ENCODE assay signal across 1 cellular context in the genomic region with DNA sequence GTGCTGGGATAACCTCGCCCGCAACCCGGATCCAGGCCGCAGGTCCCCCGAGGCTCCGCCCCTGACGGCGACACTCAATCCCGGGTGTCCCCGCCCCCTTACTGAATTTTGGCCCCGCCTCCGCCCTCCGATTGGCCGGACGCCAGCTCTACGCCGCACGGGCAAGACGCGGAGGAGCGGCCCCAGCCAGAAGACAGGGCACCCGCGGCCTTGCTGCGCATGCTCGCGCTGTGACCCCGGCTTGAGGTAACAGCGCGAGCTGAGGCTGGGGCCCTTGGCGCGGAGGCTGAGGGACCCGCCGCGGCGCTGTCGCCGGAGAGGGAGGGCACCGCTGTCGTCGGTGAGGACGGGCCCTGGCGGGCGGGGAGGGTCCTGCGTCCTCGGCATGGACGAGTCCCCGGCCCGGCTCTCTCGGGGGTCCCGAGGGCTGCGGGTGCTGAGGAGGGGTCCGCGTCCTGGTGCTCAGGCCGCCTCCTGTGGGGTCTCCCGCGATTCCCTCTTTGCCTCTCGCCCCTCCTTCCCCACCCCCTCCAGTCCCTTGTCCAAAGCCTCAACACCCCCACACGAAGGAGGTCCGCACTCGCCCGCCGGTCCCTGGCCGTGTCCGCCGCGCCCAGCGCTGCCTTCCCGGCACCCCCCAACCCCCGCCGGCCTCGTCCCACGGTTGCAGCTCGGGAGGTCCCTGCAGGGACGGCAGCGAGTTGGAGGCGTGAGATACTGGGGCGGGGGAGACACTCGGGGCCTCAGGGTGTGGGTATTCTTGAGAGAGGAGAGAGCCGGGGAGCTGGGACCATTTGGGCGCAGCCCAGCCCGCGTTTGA.
TF ChIP-seq lines count a peak whose summit lies in the region.

A gene with protein sequence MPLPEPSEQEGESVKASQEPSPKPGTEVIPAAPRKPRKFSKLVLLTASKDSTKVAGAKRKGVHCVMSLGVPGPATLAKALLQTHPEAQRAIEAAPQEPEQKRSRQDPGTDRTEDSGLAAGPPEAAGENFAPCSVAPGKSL (plus strand): TSS at position 189 of the 820 bp plus-strand sequence. CDS start 13,235 bp downstream, outside the sequence.

TF ChIP-seq in K562, 482 proteins besides CTCF, POLR2A, EP300 and RAD21 (continued from another document and continues in another):
- TF ChIP-seq, protein P1, sequence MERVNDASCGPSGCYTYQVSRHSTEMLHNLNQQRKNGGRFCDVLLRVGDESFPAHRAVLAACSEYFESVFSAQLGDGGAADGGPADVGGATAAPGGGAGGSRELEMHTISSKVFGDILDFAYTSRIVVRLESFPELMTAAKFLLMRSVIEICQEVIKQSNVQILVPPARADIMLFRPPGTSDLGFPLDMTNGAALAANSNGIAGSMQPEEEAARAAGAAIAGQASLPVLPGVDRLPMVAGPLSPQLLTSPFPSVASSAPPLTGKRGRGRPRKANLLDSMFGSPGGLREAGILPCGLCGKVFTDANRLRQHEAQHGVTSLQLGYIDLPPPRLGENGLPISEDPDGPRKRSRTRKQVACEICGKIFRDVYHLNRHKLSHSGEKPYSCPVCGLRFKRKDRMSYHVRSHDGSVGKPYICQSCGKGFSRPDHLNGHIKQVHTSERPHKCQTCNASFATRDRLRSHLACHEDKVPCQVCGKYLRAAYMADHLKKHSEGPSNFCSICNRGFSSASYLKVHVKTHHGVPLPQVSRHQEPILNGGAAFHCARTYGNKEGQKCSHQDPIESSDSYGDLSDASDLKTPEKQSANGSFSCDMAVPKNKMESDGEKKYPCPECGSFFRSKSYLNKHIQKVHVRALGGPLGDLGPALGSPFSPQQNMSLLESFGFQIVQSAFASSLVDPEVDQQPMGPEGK (CRISPR knock-in tag; IDR thresholded peaks at IDR 0.05; ENCODE audit: borderline replicate concordance), result no peak
- TF ChIP-seq SRSF3 (IDR thresholded peaks at IDR 0.05; ENCODE audit: insufficient read depth, low read length), result no peak
- TF ChIP-seq, protein P2, sequence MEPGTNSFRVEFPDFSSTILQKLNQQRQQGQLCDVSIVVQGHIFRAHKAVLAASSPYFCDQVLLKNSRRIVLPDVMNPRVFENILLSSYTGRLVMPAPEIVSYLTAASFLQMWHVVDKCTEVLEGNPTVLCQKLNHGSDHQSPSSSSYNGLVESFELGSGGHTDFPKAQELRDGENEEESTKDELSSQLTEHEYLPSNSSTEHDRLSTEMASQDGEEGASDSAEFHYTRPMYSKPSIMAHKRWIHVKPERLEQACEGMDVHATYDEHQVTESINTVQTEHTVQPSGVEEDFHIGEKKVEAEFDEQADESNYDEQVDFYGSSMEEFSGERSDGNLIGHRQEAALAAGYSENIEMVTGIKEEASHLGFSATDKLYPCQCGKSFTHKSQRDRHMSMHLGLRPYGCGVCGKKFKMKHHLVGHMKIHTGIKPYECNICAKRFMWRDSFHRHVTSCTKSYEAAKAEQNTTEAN (CRISPR knock-in tag; IDR thresholded peaks at IDR 0.05), result 0 out of 2 replicates have a peak, but pooled peaks have one; percentile 58
- TF ChIP-seq ZNF224 (CRISPR knock-in tag; IDR thresholded peaks at IDR 0.05), result no peak
- no peak for TF ChIP-seq PTTG1 (tag; IDR thresholded peaks at IDR 0.05; ENCODE audit: low read depth)
- no peak for TF ChIP-seq POU5F1 (IDR thresholded peaks at IDR 0.05; ENCODE audit: borderline replicate concordance, low read depth, low read length, partially characterized antibody)
- peak; percentile 76; the same call in 1 of the 2 replicates for TF ChIP-seq HNRNPL (IDR thresholded peaks at IDR 0.05; ENCODE audit: low read depth, low read length)
- TF ChIP-seq, protein P3, sequence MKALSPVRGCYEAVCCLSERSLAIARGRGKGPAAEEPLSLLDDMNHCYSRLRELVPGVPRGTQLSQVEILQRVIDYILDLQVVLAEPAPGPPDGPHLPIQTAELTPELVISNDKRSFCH (CRISPR knock-in tag; IDR thresholded peaks at IDR 0.05), result no peak
- TF ChIP-seq, protein P3 (tag; IDR thresholded peaks at IDR 0.05), result no peak
- TF ChIP-seq, protein P4, sequence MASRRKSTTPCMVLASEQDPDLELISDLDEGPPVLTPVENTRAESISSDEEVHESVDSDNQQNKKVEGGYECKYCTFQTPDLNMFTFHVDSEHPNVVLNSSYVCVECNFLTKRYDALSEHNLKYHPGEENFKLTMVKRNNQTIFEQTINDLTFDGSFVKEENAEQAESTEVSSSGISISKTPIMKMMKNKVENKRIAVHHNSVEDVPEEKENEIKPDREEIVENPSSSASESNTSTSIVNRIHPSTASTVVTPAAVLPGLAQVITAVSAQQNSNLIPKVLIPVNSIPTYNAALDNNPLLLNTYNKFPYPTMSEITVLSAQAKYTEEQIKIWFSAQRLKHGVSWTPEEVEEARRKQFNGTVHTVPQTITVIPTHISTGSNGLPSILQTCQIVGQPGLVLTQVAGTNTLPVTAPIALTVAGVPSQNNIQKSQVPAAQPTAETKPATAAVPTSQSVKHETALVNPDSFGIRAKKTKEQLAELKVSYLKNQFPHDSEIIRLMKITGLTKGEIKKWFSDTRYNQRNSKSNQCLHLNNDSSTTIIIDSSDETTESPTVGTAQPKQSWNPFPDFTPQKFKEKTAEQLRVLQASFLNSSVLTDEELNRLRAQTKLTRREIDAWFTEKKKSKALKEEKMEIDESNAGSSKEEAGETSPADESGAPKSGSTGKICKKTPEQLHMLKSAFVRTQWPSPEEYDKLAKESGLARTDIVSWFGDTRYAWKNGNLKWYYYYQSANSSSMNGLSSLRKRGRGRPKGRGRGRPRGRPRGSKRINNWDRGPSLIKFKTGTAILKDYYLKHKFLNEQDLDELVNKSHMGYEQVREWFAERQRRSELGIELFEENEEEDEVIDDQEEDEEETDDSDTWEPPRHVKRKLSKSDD (conservative IDR thresholded peaks at IDR 0.05; ENCODE audit: low read length), result no peak
- TF ChIP-seq MAFF (IDR thresholded peaks at IDR 0.05; ENCODE audit: low read length), result no peak
- TF ChIP-seq ZNF431 (CRISPR knock-in tag; IDR thresholded peaks at IDR 0.05), result peak; percentile 74
- TF ChIP-seq ZNF695 (CRISPR knock-in tag; IDR thresholded peaks at IDR 0.05), result no peak
- TF ChIP-seq NONO (IDR thresholded peaks at IDR 0.05; ENCODE audit: low read depth in 2 of 2, low read length in 1 of 2), result peak; percentile 85 to 90
- no peak for TF ChIP-seq STAT5B (CRISPR knock-in tag; IDR thresholded peaks at IDR 0.05)
- TF ChIP-seq GTF2E2 (tag; IDR thresholded peaks at IDR 0.05), result no peak
- no peak for TF ChIP-seq CHCHD3 (CRISPR knock-in tag; IDR thresholded peaks at IDR 0.05)
- TF ChIP-seq, protein P5, sequence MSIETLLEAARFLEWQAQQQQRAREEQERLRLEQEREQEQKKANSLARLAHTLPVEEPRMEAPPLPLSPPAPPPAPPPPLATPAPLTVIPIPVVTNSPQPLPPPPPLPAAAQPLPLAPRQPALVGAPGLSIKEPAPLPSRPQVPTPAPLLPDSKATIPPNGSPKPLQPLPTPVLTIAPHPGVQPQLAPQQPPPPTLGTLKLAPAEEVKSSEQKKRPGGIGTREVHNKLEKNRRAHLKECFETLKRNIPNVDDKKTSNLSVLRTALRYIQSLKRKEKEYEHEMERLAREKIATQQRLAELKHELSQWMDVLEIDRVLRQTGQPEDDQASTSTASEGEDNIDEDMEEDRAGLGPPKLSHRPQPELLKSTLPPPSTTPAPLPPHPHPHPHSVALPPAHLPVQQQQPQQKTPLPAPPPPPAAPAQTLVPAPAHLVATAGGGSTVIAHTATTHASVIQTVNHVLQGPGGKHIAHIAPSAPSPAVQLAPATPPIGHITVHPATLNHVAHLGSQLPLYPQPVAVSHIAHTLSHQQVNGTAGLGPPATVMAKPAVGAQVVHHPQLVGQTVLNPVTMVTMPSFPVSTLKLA (conservative IDR thresholded peaks at IDR 0.05), result peak in 1 of 2 experiments; percentile 36; a peak in 1 of 4 replicates
- TF ChIP-seq HMGN3 (IDR thresholded peaks at IDR 0.05; ENCODE audit: borderline replicate concordance, extremely low read depth, insufficient read length, low read depth, low read length), result peak; percentile 79
- peak; percentile 86 for TF ChIP-seq RBBP5 (IDR thresholded peaks at IDR 0.05; ENCODE audit: borderline replicate concordance, insufficient read depth, low read length, poor library complexity, severe bottlenecking)
- no peak for TF ChIP-seq TAL1 (IDR thresholded peaks at IDR 0.05)
- no peak for TF ChIP-seq SRSF9 (IDR thresholded peaks at IDR 0.05; ENCODE audit: borderline replicate concordance, low read depth, low read length)
- TF ChIP-seq ZC3H11A (IDR thresholded peaks at IDR 0.05; ENCODE audit: low read depth, low read length), result no peak
- TF ChIP-seq ZNF263 (CRISPR knock-in tag; IDR thresholded peaks at IDR 0.05; ENCODE audit: borderline replicate concordance), result peak; percentile 66; the same call in 1 of the 2 replicates
- no peak for TF ChIP-seq FOXA1 (IDR thresholded peaks at IDR 0.05; ENCODE audit: borderline replicate concordance)
- TF ChIP-seq, protein P6, sequence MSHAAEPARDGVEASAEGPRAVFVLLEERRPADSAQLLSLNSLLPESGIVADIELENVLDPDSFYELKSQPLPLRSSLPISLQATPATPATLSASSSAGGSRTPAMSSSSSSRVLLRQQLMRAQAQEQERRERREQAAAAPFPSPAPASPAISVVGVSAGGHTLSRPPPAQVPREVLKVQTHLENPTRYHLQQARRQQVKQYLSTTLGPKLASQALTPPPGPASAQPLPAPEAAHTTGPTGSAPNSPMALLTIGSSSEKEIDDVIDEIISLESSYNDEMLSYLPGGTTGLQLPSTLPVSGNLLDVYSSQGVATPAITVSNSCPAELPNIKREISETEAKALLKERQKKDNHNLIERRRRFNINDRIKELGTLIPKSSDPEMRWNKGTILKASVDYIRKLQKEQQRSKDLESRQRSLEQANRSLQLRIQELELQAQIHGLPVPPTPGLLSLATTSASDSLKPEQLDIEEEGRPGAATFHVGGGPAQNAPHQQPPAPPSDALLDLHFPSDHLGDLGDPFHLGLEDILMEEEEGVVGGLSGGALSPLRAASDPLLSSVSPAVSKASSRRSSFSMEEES (CRISPR knock-in tag; IDR thresholded peaks at IDR 0.05), result no peak
- no peak for TF ChIP-seq ARHGAP35 (IDR thresholded peaks at IDR 0.05; ENCODE audit: partially characterized antibody)
- 0 out of 2 replicates have a peak, but pooled peaks have one; percentile 32 for TF ChIP-seq CBX1 (IDR thresholded peaks at IDR 0.05; ENCODE audit: low read depth)
- peak; percentile 78 for TF ChIP-seq POLR2B (IDR thresholded peaks at IDR 0.05; ENCODE audit: low read depth, partially characterized antibody)
- TF ChIP-seq RBM15 (IDR thresholded peaks at IDR 0.05; ENCODE audit: insufficient read depth, low read length), result no peak
- TF ChIP-seq DDX20 (tag; IDR thresholded peaks at IDR 0.05; ENCODE audit: low read depth), result no peak
- TF ChIP-seq ZNF699 (CRISPR knock-in tag; IDR thresholded peaks at IDR 0.05; ENCODE audit: insufficient replicate concordance), result no peak
- TF ChIP-seq PHF20 (IDR thresholded peaks at IDR 0.05; ENCODE audit: partially characterized antibody), result peak; percentile 15
- TF ChIP-seq SMARCE1 (IDR thresholded peaks at IDR 0.05), result no peak
- TF ChIP-seq, protein P7, sequence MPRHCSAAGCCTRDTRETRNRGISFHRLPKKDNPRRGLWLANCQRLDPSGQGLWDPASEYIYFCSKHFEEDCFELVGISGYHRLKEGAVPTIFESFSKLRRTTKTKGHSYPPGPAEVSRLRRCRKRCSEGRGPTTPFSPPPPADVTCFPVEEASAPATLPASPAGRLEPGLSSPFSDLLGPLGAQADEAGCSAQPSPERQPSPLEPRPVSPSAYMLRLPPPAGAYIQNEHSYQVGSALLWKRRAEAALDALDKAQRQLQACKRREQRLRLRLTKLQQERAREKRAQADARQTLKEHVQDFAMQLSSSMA (CRISPR knock-in tag; IDR thresholded peaks at IDR 0.05), result no peak
- no peak for TF ChIP-seq ELF2 (CRISPR knock-in tag; IDR thresholded peaks at IDR 0.05)
- no peak for TF ChIP-seq BDP1 (IDR thresholded peaks at IDR 0.05; ENCODE audit: insufficient read depth, insufficient read length)
- TF ChIP-seq, protein P8, sequence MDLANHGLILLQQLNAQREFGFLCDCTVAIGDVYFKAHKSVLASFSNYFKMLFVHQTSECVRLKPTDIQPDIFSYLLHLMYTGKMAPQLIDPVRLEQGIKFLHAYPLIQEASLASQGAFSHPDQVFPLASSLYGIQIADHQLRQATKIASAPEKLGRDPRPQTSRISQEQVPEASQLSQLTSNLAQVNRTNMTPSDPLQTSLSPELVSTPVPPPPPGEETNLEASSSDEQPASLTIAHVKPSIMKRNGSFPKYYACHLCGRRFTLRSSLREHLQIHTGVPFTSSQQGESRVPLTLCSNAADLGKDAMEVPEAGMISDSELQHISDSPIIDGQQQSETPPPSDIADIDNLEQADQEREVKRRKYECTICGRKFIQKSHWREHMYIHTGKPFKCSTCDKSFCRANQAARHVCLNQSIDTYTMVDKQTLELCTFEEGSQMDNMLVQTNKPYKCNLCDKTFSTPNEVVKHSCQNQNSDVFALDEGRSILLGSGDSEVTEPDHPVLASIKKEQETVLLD (IDR thresholded peaks at IDR 0.05), result peak; percentile 85
- no peak for TF ChIP-seq COPS2 (conservative IDR thresholded peaks at IDR 0.05)
- no peak for TF ChIP-seq WHSC1 (IDR thresholded peaks at IDR 0.05; ENCODE audit: low read length)
- TF ChIP-seq, protein P9, sequence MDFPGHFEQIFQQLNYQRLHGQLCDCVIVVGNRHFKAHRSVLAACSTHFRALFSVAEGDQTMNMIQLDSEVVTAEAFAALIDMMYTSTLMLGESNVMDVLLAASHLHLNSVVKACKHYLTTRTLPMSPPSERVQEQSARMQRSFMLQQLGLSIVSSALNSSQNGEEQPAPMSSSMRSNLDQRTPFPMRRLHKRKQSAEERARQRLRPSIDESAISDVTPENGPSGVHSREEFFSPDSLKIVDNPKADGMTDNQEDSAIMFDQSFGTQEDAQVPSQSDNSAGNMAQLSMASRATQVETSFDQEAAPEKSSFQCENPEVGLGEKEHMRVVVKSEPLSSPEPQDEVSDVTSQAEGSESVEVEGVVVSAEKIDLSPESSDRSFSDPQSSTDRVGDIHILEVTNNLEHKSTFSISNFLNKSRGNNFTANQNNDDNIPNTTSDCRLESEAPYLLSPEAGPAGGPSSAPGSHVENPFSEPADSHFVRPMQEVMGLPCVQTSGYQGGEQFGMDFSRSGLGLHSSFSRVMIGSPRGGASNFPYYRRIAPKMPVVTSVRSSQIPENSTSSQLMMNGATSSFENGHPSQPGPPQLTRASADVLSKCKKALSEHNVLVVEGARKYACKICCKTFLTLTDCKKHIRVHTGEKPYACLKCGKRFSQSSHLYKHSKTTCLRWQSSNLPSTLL (IDR thresholded peaks at IDR 0.05), result no peak
- 0 out of 2 replicates have a peak, but pooled peaks have one; percentile 9 for TF ChIP-seq EP400 (IDR thresholded peaks at IDR 0.05)
- TF ChIP-seq LEF1 (IDR thresholded peaks at IDR 0.05), result no peak; the same call in 1 of the 2 replicates
- no peak for TF ChIP-seq ZNF76 (CRISPR knock-in tag; IDR thresholded peaks at IDR 0.05; ENCODE audit: borderline replicate concordance)
